ENCODE assay signal across 25 cellular contexts in the genomic region with DNA sequence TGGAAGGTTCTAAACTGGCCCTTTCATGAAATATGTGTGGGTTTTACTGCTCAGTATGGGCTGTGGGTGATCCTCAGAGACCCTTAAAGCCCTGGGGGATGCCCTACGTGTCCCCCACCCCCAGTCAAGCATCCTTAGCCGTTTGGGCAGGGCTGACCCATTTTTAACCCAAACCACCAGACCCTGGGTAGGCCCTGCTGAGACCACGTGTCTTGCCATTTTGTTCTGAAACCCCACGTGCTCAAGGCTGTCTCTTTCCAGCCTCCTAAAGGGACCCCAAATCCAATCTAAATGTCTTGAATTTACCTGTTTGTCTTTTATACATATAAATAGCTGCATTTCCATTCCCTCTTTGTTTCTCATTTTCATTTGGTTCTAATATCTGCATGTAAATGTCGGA.
"Had no signal": no experiment of that assay in that cellular context is flagged by ENCODE, and none has a peak within 500 bp of the region (broad histone marks: within the 10 kb centered on the region; RNA-seq: fewer than 3 reads in every experiment).

No MANE protein-coding gene starts in this region.

- H3K27ac Mint-ChIP-seq: endodermal cell; natural killer cell treated with Interleukin-12 subunit alpha and Interleukin-12 subunit beta and Interleukin-15 and Interleukin-18, amount 100 ng/mL, for 72 hours; neural progenitor cell; progenitor cell of endocrine pancreas; stimulated activated effector memory CD8-positive, alpha-beta T cell treated with anti-CD3 and anti-CD28 coated beads, Interleukin-12 subunit alpha, Interleukin-12 subunit beta, amount 100 ng/mL, for 72 hours; stimulated activated naive CD8-positive, alpha-beta T cell treated with anti-CD3 and anti-CD28 coated beads, Interleukin-15, amount 100 ng/mL, for 72 hours had no signal

- FAIRE-seq: endothelial cell of umbilical vein, kidney, pancreas had no signal

- H3K36me3 Mint-ChIP-seq: natural killer cell treated with Interleukin-12 subunit alpha and Interleukin-12 subunit beta and Interleukin-15 and Interleukin-18, amount 100 ng/mL, for 72 hours; neural progenitor cell had no signal

- H3K36me3 ChIP-seq: colonic mucosa, neural progenitor cell, pancreas, tibial nerve had no signal

- DNase-seq: colonic mucosa; dermis blood vessel endothelial cell; effector CD4-positive, alpha-beta T cell; erythroblast; foreskin keratinocyte; kidney; left colon; left ventricle myocardium superior; mesendoderm; nucleus accumbens; pancreas; right cardiac atrium; stimulated activated CD4-positive, alpha-beta T cell treated with anti-CD3 and anti-CD28 coated beads, Interleukin-4, amount 100 ng/mL, for 1 hour; stimulated activated CD8-positive, alpha-beta memory T cell treated with anti-CD3 and anti-CD28 coated beads, Interleukin-4, amount 100 ng/mL, for 48 hours; stimulated activated naive CD8-positive, alpha-beta T cell treated with anti-CD3 and anti-CD28 coated beads, Interleukin-15, amount 100 ng/mL, for 72 hours; testis had no signal

- H3K4me3 ChIP-seq: colonic mucosa, lung, neural progenitor cell, pancreas, smooth muscle cell, testis, tibial nerve had no signal

- H3K4me1 ChIP-seq: colonic mucosa, foreskin keratinocyte, pancreas, testis, tibial nerve had no signal

- ATAC-seq: foreskin keratinocyte; left colon; left ventricle myocardium superior; natural killer cell treated with Interleukin-12 subunit alpha and Interleukin-12 subunit beta and Interleukin-15 and Interleukin-18, amount 100 ng/mL, for 72 hours; pancreas; right cardiac atrium; stimulated activated effector memory CD8-positive, alpha-beta T cell treated with anti-CD3 and anti-CD28 coated beads, Interleukin-12 subunit alpha, Interleukin-12 subunit beta, amount 100 ng/mL, for 72 hours; stimulated activated naive CD8-positive, alpha-beta T cell treated with anti-CD3 and anti-CD28 coated beads, Interleukin-15, amount 100 ng/mL, for 72 hours had no signal

- H3K4me3 Mint-ChIP-seq: endodermal cell; natural killer cell treated with Interleukin-12 subunit alpha and Interleukin-12 subunit beta and Interleukin-15 and Interleukin-18, amount 100 ng/mL, for 72 hours; neural progenitor cell; stimulated activated effector memory CD8-positive, alpha-beta T cell treated with anti-CD3 and anti-CD28 coated beads, Interleukin-12 subunit alpha, Interleukin-12 subunit beta, amount 100 ng/mL, for 72 hours; stimulated activated naive CD8-positive, alpha-beta T cell treated with anti-CD3 and anti-CD28 coated beads, Interleukin-15, amount 100 ng/mL, for 72 hours had no signal

- H3K9me3 Mint-ChIP-seq: endodermal cell; natural killer cell treated with Interleukin-12 subunit alpha and Interleukin-12 subunit beta and Interleukin-15 and Interleukin-18, amount 100 ng/mL, for 72 hours; neural progenitor cell; stimulated activated effector memory CD8-positive, alpha-beta T cell treated with anti-CD3 and anti-CD28 coated beads, Interleukin-12 subunit alpha, Interleukin-12 subunit beta, amount 100 ng/mL, for 72 hours; stimulated activated naive CD8-positive, alpha-beta T cell treated with anti-CD3 and anti-CD28 coated beads, Interleukin-15, amount 100 ng/mL, for 72 hours had no signal

- H3K9me3 ChIP-seq: colonic mucosa, pancreas, testis, tibial nerve had no signal
